ENCODE assay signal across 22 cellular contexts in the genomic region with DNA sequence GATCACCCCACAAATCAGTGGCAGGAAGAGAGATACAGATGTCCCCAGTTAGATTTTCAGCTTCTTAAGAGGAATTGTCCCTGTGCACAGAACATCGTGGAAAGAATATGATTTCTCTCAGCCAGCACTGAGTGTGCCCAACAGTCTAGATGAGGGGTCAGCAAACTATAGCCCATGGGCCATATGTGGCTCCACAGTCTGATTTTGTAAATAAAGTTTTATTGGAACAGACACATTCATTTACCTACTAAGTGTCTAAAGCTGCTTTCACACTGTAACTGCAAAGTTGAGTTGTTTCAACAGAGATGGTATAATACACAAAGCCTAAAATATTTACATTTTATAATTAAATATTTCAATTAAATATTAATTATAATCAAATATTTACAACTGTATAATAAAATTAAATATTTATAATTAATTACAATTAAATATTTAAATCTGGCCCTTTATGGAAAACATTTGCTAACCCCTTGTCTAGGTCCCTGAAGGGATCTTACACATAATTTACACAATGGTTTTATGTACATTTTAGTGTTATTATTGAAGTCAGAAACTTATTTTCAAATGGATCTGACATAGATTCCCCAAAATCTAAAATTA.
"Had no signal": no experiment of that assay in that cellular context is flagged by ENCODE, and none has a peak within 500 bp of the region (broad histone marks: within the 10 kb centered on the region; RNA-seq: fewer than 3 reads in every experiment).

No MANE protein-coding gene starts in this region.

- H3K36me3 ChIP-seq: ovary, right lobe of liver, spleen, thoracic aorta, transverse colon had no signal

- H3K9me3 ChIP-seq: ovary, right lobe of liver, spleen, thoracic aorta, transverse colon had no signal

- FAIRE-seq: endometrium had no signal

- H3K27me3 ChIP-seq: ovary, right lobe of liver, transverse colon had no signal

- DNase-seq: central memory CD4-positive, alpha-beta T cell; cortex of kidney; dorsolateral prefrontal cortex; effector CD8-positive, alpha-beta T cell; immature natural killer cell; left colon; left ventricle myocardium superior; mesendoderm; naive thymus-derived CD4-positive, alpha-beta T cell; ovary; right lobe of liver; spleen; stimulated activated CD4-positive, alpha-beta T cell treated with anti-CD3 and anti-CD28 coated beads, Interleukin-15, amount 100 ng/mL, for 24 hours; stimulated activated CD4-positive, alpha-beta T cell treated with anti-CD3 and anti-CD28 coated beads, Interleukin-1b, Interleukin-23, amount 100 ng/mL, for 48 hours; stimulated activated CD4-positive, alpha-beta T cell treated with anti-CD3 and anti-CD28 coated beads, Interleukin-4, amount 100 ng/mL, for 24 hours; stimulated activated naive B cell treated with anti-CD40 and anti-IgM and Interleukin-4, amounts not matched to agents 10 μg/mL and 1 μg/mL and 100 μg/mL, for 72 hours; stimulated activated naive CD8-positive, alpha-beta T cell treated with anti-CD3 and anti-CD28 coated beads, Interleukin-15, amount 100 ng/mL, for 72 hours; transverse colon had no signal

- H3K4me3 Mint-ChIP-seq: immature natural killer cell; naive thymus-derived CD4-positive, alpha-beta T cell; neural crest cell; stimulated activated naive B cell treated with anti-CD40 and anti-IgM and Interleukin-4, amounts not matched to agents 10 μg/mL and 1 μg/mL and 100 μg/mL, for 72 hours; stimulated activated naive CD8-positive, alpha-beta T cell treated with anti-CD3 and anti-CD28 coated beads, Interleukin-15, amount 100 ng/mL, for 72 hours had no signal

- H3K4me1 Mint-ChIP-seq: immature natural killer cell; naive thymus-derived CD4-positive, alpha-beta T cell; neural crest cell; stimulated activated naive CD8-positive, alpha-beta T cell treated with anti-CD3 and anti-CD28 coated beads, Interleukin-15, amount 100 ng/mL, for 72 hours had no signal

- ATAC-seq: esophagus mucosa; left colon; left ventricle myocardium superior; naive thymus-derived CD4-positive, alpha-beta T cell; right lobe of liver; stimulated activated naive B cell treated with anti-CD40 and anti-IgM and Interleukin-4, amounts not matched to agents 10 μg/mL and 1 μg/mL and 100 μg/mL, for 72 hours; stimulated activated naive CD8-positive, alpha-beta T cell treated with anti-CD3 and anti-CD28 coated beads, Interleukin-15, amount 100 ng/mL, for 72 hours had no signal

- H3K4me3 ChIP-seq: dorsolateral prefrontal cortex, ovary, right lobe of liver, spleen, thoracic aorta, transverse colon had no signal

- H3K27ac Mint-ChIP-seq: immature natural killer cell; naive thymus-derived CD4-positive, alpha-beta T cell; stimulated activated naive B cell treated with anti-CD40 and anti-IgM and Interleukin-4, amounts not matched to agents 10 μg/mL and 1 μg/mL and 100 μg/mL, for 72 hours; stimulated activated naive CD8-positive, alpha-beta T cell treated with anti-CD3 and anti-CD28 coated beads, Interleukin-15, amount 100 ng/mL, for 72 hours had no signal

- H3K36me3 Mint-ChIP-seq: immature natural killer cell; naive thymus-derived CD4-positive, alpha-beta T cell; stimulated activated naive B cell treated with anti-CD40 and anti-IgM and Interleukin-4, amounts not matched to agents 10 μg/mL and 1 μg/mL and 100 μg/mL, for 72 hours had no signal

- H3K27ac ChIP-seq: dorsolateral prefrontal cortex, ovary, right lobe of liver, thoracic aorta, transverse colon had no signal

- H3K9me3 Mint-ChIP-seq: immature natural killer cell; neural crest cell; stimulated activated naive B cell treated with anti-CD40 and anti-IgM and Interleukin-4, amounts not matched to agents 10 μg/mL and 1 μg/mL and 100 μg/mL, for 72 hours; stimulated activated naive CD8-positive, alpha-beta T cell treated with anti-CD3 and anti-CD28 coated beads, Interleukin-15, amount 100 ng/mL, for 72 hours had no signal

- H3K4me1 ChIP-seq: right lobe of liver, spleen, transverse colon had no signal
